ENCODE assay signal across 8 cellular contexts in genomic region chr11:32706985-32707736, GRCh38.
DNase-seq lines count a peak whose midpoint lies in the region; ATAC-seq and TF ChIP-seq lines count a peak whose summit lies in the region.

No MANE protein-coding gene starts in this region.

- H4K8ac ChIP-seq in mesendoderm (ENCODE audit: low read depth, low read length) = no peak overlapping the region

- no CpG with 5 or more reads among the region's 7 CpGs for WGBS in mesendoderm (ENCODE audit: extremely low coverage, insufficient coverage, low lambda C conversion rate)

- no peak overlapping the region for H2BK15ac ChIP-seq in mesendoderm (replicated peaks; ENCODE audit: low read depth)

- H3K4me3 ChIP-seq in AG10803 (ENCODE audit: low read length) = no peak overlapping the region
- no peak overlapping the region for H3K4me3 ChIP-seq in mesendoderm (ENCODE audit: low read length)

- H3K23ac ChIP-seq in mesendoderm (ENCODE audit: low read length) = no peak overlapping the region

- no peak overlapping the region for H4K5ac ChIP-seq in mesendoderm (ENCODE audit: low read length)

- H3K4ac ChIP-seq in mesendoderm (ENCODE audit: low read depth, low read length) = no peak overlapping the region

- DNase-seq in AG10803 (ENCODE audit: low read depth) (peak; percentile 56), epithelial cell of prostate (ENCODE audit: low read depth, low spot score) (peak; percentile 33), NAMALWA (ENCODE audit: low spot score) (no peak), activated gamma-delta T cell treated with Interleukin-2 at 50 U/mL for 16 hours (no peak), mesendoderm (no peak)
- DNase-seq in activated naive CD4-positive, alpha-beta T cell treated with anti-CD3 and anti-CD28 coated beads for 36 hours = no peak

- CTCF ChIA-PET in activated naive CD4-positive, alpha-beta T cell treated with anti-CD3 and anti-CD28 coated beads for 36 hours (lab: Charles Lee) = no interaction called here

- no peak overlapping the region for H3K9ac ChIP-seq in mesendoderm (ENCODE audit: low read length)

- TF ChIP-seq CTCF in AG10803 (conservative IDR thresholded peaks at IDR 0.05; ENCODE audit: low read length) = no peak

- no peaks in the 10 kb centered on the region for H3K36me3 ChIP-seq in mesendoderm (ENCODE audit: control insufficient read depth, insufficient read depth, low read length)

- no peaks in the 10 kb centered on the region for H3K79me1 ChIP-seq in mesendoderm (ENCODE audit: low read length)

- H2BK120ac ChIP-seq in mesendoderm (ENCODE audit: low read depth, low read length) = no peak overlapping the region

- H3K27ac Mint-ChIP-seq in activated naive CD4-positive, alpha-beta T cell treated with anti-CD3 and anti-CD28 coated beads for 36 hours = no peak overlapping the region

- H3K27me3 Mint-ChIP-seq in activated naive CD4-positive, alpha-beta T cell treated with anti-CD3 and anti-CD28 coated beads for 36 hours (ENCODE audit: low read depth) = peaks cover 22% of the 10 kb centered on the region

- ATAC-seq in GM21381 (IDR thresholded peaks at IDR 0.05; ENCODE audit: unreplicated experiment) = peak; percentile 86
- ATAC-seq in HG03571 (IDR thresholded peaks at IDR 0.05; ENCODE audit: unreplicated experiment) = peak; percentile 94

- intact Hi-C loops in activated naive CD4-positive, alpha-beta T cell treated with anti-CD3 and anti-CD28 coated beads for 36 hours (cut with micrococcal nuclease) = loop anchor here (2.0 kb wide), 1 partner anchor 48 kb away; no protein-coding TSS in a partner anchor

- no peaks in the 10 kb centered on the region for H3K79me2 ChIP-seq in mesendoderm (ENCODE audit: control insufficient read depth, insufficient read depth, low read length)

- no peak overlapping the region for H3K4me3 Mint-ChIP-seq in activated naive CD4-positive, alpha-beta T cell treated with anti-CD3 and anti-CD28 coated beads for 36 hours

- H3K9me3 Mint-ChIP-seq in activated naive CD4-positive, alpha-beta T cell treated with anti-CD3 and anti-CD28 coated beads for 36 hours = no peaks in the 10 kb centered on the region

- peaks cover 18% of the 10 kb centered on the region for H3K4me1 Mint-ChIP-seq in activated naive CD4-positive, alpha-beta T cell treated with anti-CD3 and anti-CD28 coated beads for 36 hours (ENCODE audit: low read depth)

- no peak overlapping the region for H2AK5ac ChIP-seq in mesendoderm (ENCODE audit: low read length)

- H2BK5ac ChIP-seq in mesendoderm (ENCODE audit: low read length) = no peak overlapping the region

- H3K27ac ChIP-seq in epithelial cell of prostate (peak overlapping the region; percentile 52), mesendoderm (ENCODE audit: low read depth, low read length) (no peak overlapping the region)

- no peak overlapping the region for H3K18ac ChIP-seq in mesendoderm (ENCODE audit: low read length)

- H3K27me3 ChIP-seq in mesendoderm (ENCODE audit: insufficient read depth, low read length, poor library complexity) = no peaks in the 10 kb centered on the region

- no peaks in the 10 kb centered on the region for H3K4me1 ChIP-seq in mesendoderm (ENCODE audit: control insufficient read depth, low read depth, low read length)

- no peak overlapping the region for H3K4me2 ChIP-seq in mesendoderm (ENCODE audit: low read length)

- no peaks in the 10 kb centered on the region for H3K36me3 Mint-ChIP-seq in activated naive CD4-positive, alpha-beta T cell treated with anti-CD3 and anti-CD28 coated beads for 36 hours (ENCODE audit: low read depth)

- no peak overlapping the region for H3K56ac ChIP-seq in mesendoderm (ENCODE audit: low read length)

Comparison
In these comparisons a context has a peak if more than half of its experiments do, and no peak if none do; other contexts are left out.
1. DNase-seq: peak in AG10803 (single experiment) and epithelial cell of prostate (single experiment); none in NAMALWA (single experiment), activated naive CD4-positive, alpha-beta T cell treated with anti-CD3 and anti-CD28 coated beads for 36 hours (single experiment), activated gamma-delta T cell treated with Interleukin-2 at 50 U/mL for 16 hours (single experiment) and mesendoderm (single experiment).